Comparison of ENCODE assay signal across 8 cellular contexts in genomic region chr1:203268901-203269653, GRCh38. TPM values are rescaled to one million over a fixed set of nuclear protein-coding genes. Genes with fewer than 3 reads are reported as not detected.
DNase-seq lines count a peak whose midpoint lies in the region; ATAC-seq and TF ChIP-seq lines count a peak whose summit lies in the region.

No MANE protein-coding gene starts in this region.

- H3K27me3 ChIP-seq in A673 (replicated peaks; ENCODE audit: insufficient read depth, low read depth, low read length, poor library complexity) (no peaks in the 10 kb centered on the region), SJCRH30 (no peaks in the 10 kb centered on the region), lung (ENCODE audit: control insufficient read depth, insufficient read depth) (no peaks in the 10 kb centered on the region), uterus (no peaks in the 10 kb centered on the region)

- H3K4me3 ChIP-seq in A673 (ENCODE audit: low read depth, low read length, poor library complexity, severe bottlenecking), result no peak overlapping the region
- H3K4me3 ChIP-seq in SJCRH30, result no peak overlapping the region
- H3K4me3 ChIP-seq in lung, result no peak overlapping the region
- H3K4me3 ChIP-seq in uterus, result no peak overlapping the region

- intact Hi-C loops in A673 (cut with micrococcal nuclease; ENCODE audit: unreplicated experiment) (loop anchor here (2.0 kb wide), 2 partner anchors 230 to 238 kb away; no protein-coding TSS in a partner anchor), uterus (cut with DNase I; ENCODE audit: low total_unique reads) (no loop called here)

- H3K27ac ChIP-seq in A673 (ENCODE audit: low read depth, low read length, poor library complexity, severe bottlenecking), result no peak overlapping the region
- H3K27ac ChIP-seq in SJCRH30, result peak overlapping the region; percentile 27; the same call in 1 of the 2 replicates
- H3K27ac ChIP-seq in lung (ENCODE audit: low read depth in 1 of 2, low read length in 1 of 2), result no peak overlapping the region
- peak overlapping the region; percentile 18 to 28 for H3K27ac ChIP-seq in uterus

- BruUV-seq in A673 (replicated peaks; lab: Mats Ljungman, UMichigan), result no TSS peak

- peak; percentile 8 for ATAC-seq in lung (ENCODE audit: insufficient read depth, low FRiP score)
- no peak for ATAC-seq in GM19467 (IDR thresholded peaks at IDR 0.05; ENCODE audit: unreplicated experiment)

- H3K36me3 ChIP-seq in A673 (ENCODE audit: insufficient read depth, low read length, poor library complexity, severe bottlenecking) (no peaks in the 10 kb centered on the region), SJCRH30 (no peaks in the 10 kb centered on the region), lung (ENCODE audit: control insufficient read depth in 2 of 2, insufficient read depth in 2 of 2, low read length in 2 of 2) (no peaks in the 10 kb centered on the region), uterus (no peaks in the 10 kb centered on the region)

- DNase-seq in A673 (ENCODE audit: low spot score) (peak; percentile 86), GDM1 (lab: John Stamatoyannopoulos, UW) (peak; percentile 66), NCI-H128 (lab: John Stamatoyannopoulos, UW; ENCODE audit: unreplicated experiment) (peak; percentile 65), SJCRH30 (peak; percentile 69 to 96), cerebellar nuclear complex (lab: John Stamatoyannopoulos, UW) (peak; percentile 27 to 87), lung (ENCODE audit: low spot score) (no peak), uterus (peak in 1 of 2 donors; percentile 55)

- H3K4me1 ChIP-seq in A673 (ENCODE audit: insufficient read depth, low read length, poor library complexity, severe bottlenecking), result peaks cover 31% of the 10 kb centered on the region
- peaks cover 51% of the 10 kb centered on the region for H3K4me1 ChIP-seq in SJCRH30
- H3K4me1 ChIP-seq in lung (ENCODE audit: control insufficient read depth in 2 of 2, insufficient read depth in 2 of 2, low read length in 2 of 2), result peaks cover 0 to 3% of the 10 kb centered on the region in 2 donors
- peaks cover 4 to 10% of the 10 kb centered on the region in 2 donors for H3K4me1 ChIP-seq in uterus

- no peak for TF ChIP-seq POLR2A in uterus (IDR thresholded peaks at IDR 0.05)

- H3K9me3 ChIP-seq in A673 (ENCODE audit: low read depth, low read length, poor library complexity, severe bottlenecking) (no peaks in the 10 kb centered on the region), SJCRH30 (replicated peaks) (no peaks in the 10 kb centered on the region), lung (ENCODE audit: control insufficient read depth in 2 of 2, insufficient read depth in 1 of 2, low read length in 1 of 2) (no peaks in the 10 kb centered on the region), uterus (no peaks in the 10 kb centered on the region)

- peak; percentile 89 for TF ChIP-seq CTCF in A673 (conservative IDR thresholded peaks at IDR 0.05; ENCODE audit: low read depth, low read length)
- peak; percentile 85 for TF ChIP-seq CTCF in lung (IDR thresholded peaks at IDR 0.05; ENCODE audit: control extremely low read depth, extremely low read depth)
- TF ChIP-seq CTCF in uterus (IDR thresholded peaks at IDR 0.05), result peak; percentile 82 to 96 (median 90)

- WGBS in lung, 2 donors, result 17 to 19% methylated on average over 5 of the region's 5 CpGs

- CTCF ChIA-PET in A673 (lab: Charles Lee), result interaction anchor here (0.6 to 4.8 kb wide), 8 partner anchors 59 to 240 kb away, joined by 3 to 52 read pairs (median 3); partner anchors contain the start of gene ADORA1

- POLR2A ChIA-PET in A673 (lab: Charles Lee; ENCODE audit: low non-redundant PET), result no interaction called here

RNA-seq across cellular contexts. Expression of gene BTG2, which starts 36.2 kb away (rescaled TPM):
- total RNA-seq in A673 (2021), result 8.5 and 9.3 TPM in 2 replicates
- 59.8 and 63.1 TPM in 2 replicates for total RNA-seq in SJCRH30 (2014; rRNA removed; shearing (Covaris generic))
- total RNA-seq in lung, result 100 to 1,000 TPM in 1 of 2 donors, 10 to 100 TPM in 1; 51.7 to 118 TPM
- polyA plus RNA-seq in lung, result 10 to 100 TPM; 29.1 to 95.4 TPM
- total RNA-seq in uterus, result 10 to 100 TPM; 14.6 to 95.9 (median 56.5) TPM

RNA-seq across cellular contexts. Expression of gene CHIT1, which starts 39.6 kb away (rescaled TPM):
- total RNA-seq in A673 (2021) (not detected in 2 replicates), lung (1 to 10 TPM in 1 of 2 donors, under 1 TPM in 1; 0.89 to 1.6 TPM), uterus (under 1 TPM in 2 of 4 donors, not detected in 2; 0.07 to 0.77 TPM)
- 0.08 and 0.18 TPM in 2 replicates for total RNA-seq in SJCRH30 (2014; rRNA removed; shearing (Covaris generic))
- polyA plus RNA-seq in lung, result 1 to 10 TPM; 2.3 to 4.9 TPM

Comparison
In these comparisons a context has a peak if more than half of its experiments do, and no peak if none do; other contexts are left out.
1. H3K27ac ChIP-seq: peak in SJCRH30 (single experiment) and uterus (2 of 2); none in A673 (single experiment) and lung (0 of 2).
2. Peak in every context shown above with its lines, with median percentiles within 50 percentile points of each other: CTCF ChIP-seq.